In genomic region chr7:117623606-117624005, GRCh38 we compare ENCODE assay signal across 15 cellular contexts.
DNase-seq lines count a peak whose midpoint lies in the region; ATAC-seq, FAIRE-seq and TF ChIP-seq lines count a peak whose summit lies in the region.
"Had no signal": no experiment of that assay in that cellular context is flagged by ENCODE, and none has a peak within 500 bp of the region (broad histone marks: within the 10 kb centered on the region; RNA-seq: fewer than 3 reads in every experiment).

No MANE protein-coding gene starts in this region.

- no peaks in the 10 kb centered on the region for H3K4me1 ChIP-seq in left lung

- H3K27ac ChIP-seq in left lung, result no peak overlapping the region
- H3K27ac ChIP-seq: BLaER1 treated with 17β-estradiol and CSF1 and Interleukin-3, amounts not matched to agents 10 nM and 100 nM had no signal

- no peaks in the 10 kb centered on the region for H3K36me3 ChIP-seq in left lung
- H3K36me3 ChIP-seq: BLaER1 treated with 17β-estradiol and CSF1 and Interleukin-3, amounts not matched to agents 10 nM and 100 nM had no signal

- peak; percentile 35 for DNase-seq in NCI-H1694 (lab: John Stamatoyannopoulos, UW)
- no peak for DNase-seq in NCI-H1694 treated with DMSO at 0.1 percent for 48 hours (lab: John Stamatoyannopoulos, UW)
- no peak for DNase-seq in HTR-8/SVneo (ENCODE audit: insufficient read length, low spot score)
- no peak for DNase-seq in left lung
- DNase-seq in NCI-H82 treated with DMSO at 0.1 percent for 48 hours (lab: John Stamatoyannopoulos, UW; ENCODE audit: unreplicated experiment), result no peak
- no peak for DNase-seq in hepatic stellate cell (ENCODE audit: low spot score)
- DNase-seq: 8988T; AML-193; CD4-positive, CD25-positive, alpha-beta regulatory T cell; DMS53; HCEC 1CT; HFFc6 had no signal

- peak; percentile 79 for ATAC-seq in left lung
- ATAC-seq in GM18867 (IDR thresholded peaks at IDR 0.05; ENCODE audit: unreplicated experiment), result no peak

- TF ChIP-seq CTCF in left lung (IDR thresholded peaks at IDR 0.05), result no peak

- H3K9me3 ChIP-seq in left lung, result no peaks in the 10 kb centered on the region
- H3K9me3 ChIP-seq: BLaER1 treated with 17β-estradiol and CSF1 and Interleukin-3, amounts not matched to agents 10 nM and 100 nM had no signal

- H3K4me3 ChIP-seq in left lung, result no peak overlapping the region
- H3K4me3 ChIP-seq: BLaER1 treated with 17β-estradiol and CSF1 and Interleukin-3, amounts not matched to agents 10 nM and 100 nM had no signal

- intact Hi-C loops in left lung (cut with DNase I), result no loop called here

- FAIRE-seq in HTR-8/SVneo (lab: Jason Lieb, UNC), result peak; percentile 23
- FAIRE-seq: D721Med had no signal

- no peaks in the 10 kb centered on the region for H3K27me3 ChIP-seq in left lung
- H3K27me3 ChIP-seq: BLaER1 treated with 17β-estradiol and CSF1 and Interleukin-3, amounts not matched to agents 10 nM and 100 nM had no signal
